20 cellular contexts compared by ENCODE assay signal in the genomic region with DNA sequence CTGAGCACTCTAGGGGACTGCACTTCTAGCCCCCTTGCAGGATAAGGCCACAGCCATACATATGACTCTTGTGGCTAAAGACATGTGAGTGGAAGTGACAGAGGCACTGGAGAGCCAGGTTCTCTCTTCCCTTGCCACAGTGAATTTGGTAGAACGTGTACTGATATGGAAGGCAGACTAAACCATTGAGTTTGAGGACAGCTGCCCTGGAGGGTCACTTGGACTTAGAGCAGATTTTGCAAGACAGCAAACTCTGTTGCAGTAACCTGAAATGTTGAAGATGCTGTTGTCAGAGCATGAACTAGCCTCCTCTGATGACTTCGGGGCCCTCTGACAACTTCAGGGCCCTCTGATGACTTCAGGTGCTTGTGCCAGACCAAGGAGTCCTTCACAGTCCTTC.
DNase-seq lines count a peak whose midpoint lies in the region; ATAC-seq and TF ChIP-seq lines count a peak whose summit lies in the region.
"Had no signal": no experiment of that assay in that cellular context is flagged by ENCODE, and none has a peak within 500 bp of the region (broad histone marks: within the 10 kb centered on the region; RNA-seq: fewer than 3 reads in every experiment).

No MANE protein-coding gene starts in this region.

- H3K27ac Mint-ChIP-seq in activated CD4-positive, alpha-beta T cell treated with anti-CD3 and anti-CD28 coated beads for 36 hours: peak overlapping the region; percentile 99
- H3K27ac Mint-ChIP-seq in CD4-positive, alpha-beta T cell: peak overlapping the region; percentile 85
- peak overlapping the region; percentile 84 for H3K27ac Mint-ChIP-seq in activated T-helper 17 cell treated with anti-CD3 and anti-CD28 coated beads, Interleukin-2, amount 50 U/mL, for 72 hours

- no peaks in the 10 kb centered on the region for H3K27me3 Mint-ChIP-seq in activated CD4-positive, alpha-beta T cell treated with anti-CD3 and anti-CD28 coated beads for 36 hours
- no peaks in the 10 kb centered on the region for H3K27me3 Mint-ChIP-seq in CD4-positive, alpha-beta T cell
- H3K27me3 Mint-ChIP-seq in activated T-helper 17 cell treated with anti-CD3 and anti-CD28 coated beads, Interleukin-2, amount 50 U/mL, for 72 hours: no peaks in the 10 kb centered on the region

- POLR2A ChIA-PET in activated CD4-positive, alpha-beta T cell treated with anti-CD3 and anti-CD28 coated beads for 36 hours (lab: Charles Lee): interaction anchor here (0.5 to 1.3 kb wide), 3 partner anchors 9 to 85 kb away, joined by 3 to 14 read pairs (median 6); no protein-coding TSS in a partner anchor
- POLR2A ChIA-PET in CD4-positive, alpha-beta T cell (lab: Charles Lee): interaction anchor here (0.8 to 2.3 kb wide), 5 partner anchors 9 to 85 kb away, joined by 3 to 21 read pairs (median 5); a partner anchor contains a TSS
- POLR2A ChIA-PET in GM10248 (lab: Yijun Ruan, JAX): no interaction called here

- CTCF ChIA-PET in activated CD4-positive, alpha-beta T cell treated with anti-CD3 and anti-CD28 coated beads for 36 hours (lab: Charles Lee): interaction anchor here (0.7 to 1.9 kb wide), 9 partner anchors 9 to 144 kb away, joined by 3 to 8 read pairs (median 4); a partner anchor contains a TSS
- CTCF ChIA-PET in CD4-positive, alpha-beta T cell (lab: Charles Lee): no interaction called here
- CTCF ChIA-PET in GM10248 (lab: Yijun Ruan, JAX): interaction anchor here (1.3 to 1.4 kb wide), 2 partner anchors 9 to 127 kb away, joined by 3 to 6 read pairs; no protein-coding TSS in a partner anchor

- no peak overlapping the region for H3K4me3 ChIP-seq in coronary artery
- H3K4me3 ChIP-seq: GM12878, GM23248, hepatocyte, right lobe of liver, SJCRH30 had no signal

- H3K36me3 Mint-ChIP-seq in activated CD4-positive, alpha-beta T cell treated with anti-CD3 and anti-CD28 coated beads for 36 hours (ENCODE audit: low read depth): peaks cover 13% of the 10 kb centered on the region
- no peaks in the 10 kb centered on the region for H3K36me3 Mint-ChIP-seq in CD4-positive, alpha-beta T cell (ENCODE audit: low read depth)
- H3K36me3 Mint-ChIP-seq in activated T-helper 17 cell treated with anti-CD3 and anti-CD28 coated beads, Interleukin-2, amount 50 U/mL, for 72 hours (ENCODE audit: low read depth): peaks cover 10% of the 10 kb centered on the region

- DNase-seq in activated CD4-positive, alpha-beta T cell treated with anti-CD3 and anti-CD28 coated beads for 36 hours: no peak
- no peak for DNase-seq in activated CD4-positive, alpha-beta T cell treated with anti-CD3 and anti-CD28 coated beads, Interleukin-2, amount 50 U/mL, for 4 hours
- DNase-seq in CD4-positive, alpha-beta T cell: no peak
- DNase-seq in left lobe of liver (ENCODE audit: low spot score) (no peak), NCI-H187 (lab: John Stamatoyannopoulos, UW) (no peak), GM10248 (ENCODE audit: extremely low spot score) (no peak), coronary artery (ENCODE audit: low spot score) (no peak)
- DNase-seq: activated CD4-positive, alpha-beta T cell treated with anti-CD3 and anti-CD28 coated beads for 1 hour; GM23248; left cardiac atrium; NCI-H146; NCI-H446 treated with DMSO at 0.1 percent for 48 hours; NCI-H82; posterior cingulate gyrus; right lobe of liver; SJCRH30; stimulated activated CD4-positive, alpha-beta T cell treated with anti-CD3 and anti-CD28 coated beads, Interleukin-2, amount 100 ng/mL, for 48 hours had no signal

- no peak for ATAC-seq in activated CD4-positive, alpha-beta T cell treated with anti-CD3 and anti-CD28 coated beads for 36 hours
- no peak for ATAC-seq in CD4-positive, alpha-beta T cell (ENCODE audit: poor library complexity)
- no peak for ATAC-seq in activated T-helper 17 cell treated with anti-CD3 and anti-CD28 coated beads, Interleukin-2, amount 50 U/mL, for 72 hours (replicated peaks)
- peak; percentile 58 for ATAC-seq in left lobe of liver
- ATAC-seq: GM12878, left cardiac atrium had no signal

- H3K9me3 ChIP-seq in CD4-positive, alpha-beta T cell (ENCODE audit: control insufficient read depth, low read length): no peaks in the 10 kb centered on the region
- H3K9me3 ChIP-seq: right lobe of liver, SJCRH30 had no signal

- H3K4me1 Mint-ChIP-seq in activated CD4-positive, alpha-beta T cell treated with anti-CD3 and anti-CD28 coated beads for 36 hours: peaks cover 91% of the 10 kb centered on the region
- peaks cover 89% of the 10 kb centered on the region for H3K4me1 Mint-ChIP-seq in CD4-positive, alpha-beta T cell (ENCODE audit: low read depth)
- H3K4me1 Mint-ChIP-seq in activated T-helper 17 cell treated with anti-CD3 and anti-CD28 coated beads, Interleukin-2, amount 50 U/mL, for 72 hours: peaks cover 68% of the 10 kb centered on the region

- H3K4me3 Mint-ChIP-seq in activated CD4-positive, alpha-beta T cell treated with anti-CD3 and anti-CD28 coated beads for 36 hours: peak overlapping the region; percentile 53
- peak overlapping the region; percentile 47 for H3K4me3 Mint-ChIP-seq in CD4-positive, alpha-beta T cell
- peak overlapping the region; percentile 67 for H3K4me3 Mint-ChIP-seq in activated T-helper 17 cell treated with anti-CD3 and anti-CD28 coated beads, Interleukin-2, amount 50 U/mL, for 72 hours

- H3K27me3 ChIP-seq in CD4-positive, alpha-beta T cell (ENCODE audit: control insufficient read depth, insufficient read depth, low read length): no peaks in the 10 kb centered on the region
- H3K27me3 ChIP-seq: hepatocyte, right lobe of liver, SJCRH30 had no signal

- H3K9me3 Mint-ChIP-seq in activated CD4-positive, alpha-beta T cell treated with anti-CD3 and anti-CD28 coated beads for 36 hours (ENCODE audit: low read depth): peaks cover 5% of the 10 kb centered on the region
- H3K9me3 Mint-ChIP-seq in CD4-positive, alpha-beta T cell: no peaks in the 10 kb centered on the region
- peaks cover 5% of the 10 kb centered on the region for H3K9me3 Mint-ChIP-seq in activated T-helper 17 cell treated with anti-CD3 and anti-CD28 coated beads, Interleukin-2, amount 50 U/mL, for 72 hours

- no peak for TF ChIP-seq CTCF in CD4-positive, alpha-beta T cell (IDR thresholded peaks at IDR 0.05)
- TF ChIP-seq CTCF in GM10248 (IDR thresholded peaks at IDR 0.05; ENCODE audit: control extremely low read depth, extremely low read depth, low read depth, missing control alignments) (no peak), coronary artery (IDR thresholded peaks at IDR 0.05) (no peak)

- intact Hi-C loops in activated CD4-positive, alpha-beta T cell treated with anti-CD3 and anti-CD28 coated beads for 36 hours (cut with DNase I, micrococcal nuclease): loop anchor here (1.0 to 2.0 kb wide), 3 partner anchors 9 to 78 kb away; no protein-coding TSS in a partner anchor
- intact Hi-C loops in CD4-positive, alpha-beta T cell (cut with DNase I, micrococcal nuclease): no loop called here

- peak overlapping the region; percentile 46 for H3K27ac ChIP-seq in CD4-positive, alpha-beta T cell (ENCODE audit: low read depth, low read length)
- H3K27ac ChIP-seq in coronary artery: no peak overlapping the region
- H3K27ac ChIP-seq: GM23248, hepatocyte, SJCRH30 had no signal

Comparison
In these comparisons a context has a peak if more than half of its experiments do, and no peak if none do; other contexts are left out.
1. intact Hi-C loops: an anchor here in activated CD4-positive, alpha-beta T cell treated with anti-CD3 and anti-CD28 coated beads for 36 hours (1.0 to 2.0 kb wide); none called in CD4-positive, alpha-beta T cell.